ENCODE assay signal across 1 cellular context in genomic region chr2:189613077-189613636, GRCh38.
A peak's percentile ranks its signal among the peaks of the same experiment; 100 is the strongest.
TF ChIP-seq lines count a peak whose summit lies in the region.

No MANE protein-coding gene starts in this region.

TF ChIP-seq in K562, 482 proteins besides CTCF, POLR2A, EP300 and RAD21 (continues in another document):
- TF ChIP-seq ZNF780A (CRISPR knock-in tag; IDR thresholded peaks at IDR 0.05) = no peak
- no peak for TF ChIP-seq KAT8 (IDR thresholded peaks at IDR 0.05; ENCODE audit: low read depth)
- TF ChIP-seq ZBTB9 (CRISPR knock-in tag; IDR thresholded peaks at IDR 0.05) = no peak
- TF ChIP-seq POLR2H (tag; IDR thresholded peaks at IDR 0.05; ENCODE audit: low read depth) = peak; percentile 55; the same call in 1 of the 2 replicates
- TF ChIP-seq ZNF512 (tag; IDR thresholded peaks at IDR 0.05) = peak; percentile 56
- TF ChIP-seq SMARCE1 (IDR thresholded peaks at IDR 0.05) = peak; percentile 82
- no peak for TF ChIP-seq ZNF408 (CRISPR knock-in tag; IDR thresholded peaks at IDR 0.05; ENCODE audit: low read depth)
- TF ChIP-seq BRD4 (IDR thresholded peaks at IDR 0.05) = no peak
- peak; percentile 60 for TF ChIP-seq CBFA2T2 (conservative IDR thresholded peaks at IDR 0.05)
- TF ChIP-seq NR1H2 (CRISPR knock-in tag; IDR thresholded peaks at IDR 0.05) = no peak
- no peak for TF ChIP-seq PTBP1 (IDR thresholded peaks at IDR 0.05; ENCODE audit: low read depth, low read length)
- peak; percentile 74 for TF ChIP-seq BRD9 (IDR thresholded peaks at IDR 0.05; ENCODE audit: low read depth, partially characterized antibody)
- no peak for TF ChIP-seq EZH2 (IDR thresholded peaks at IDR 0.05; ENCODE audit: borderline replicate concordance, low read depth, low read length)
- no peak for TF ChIP-seq E2F6 (IDR thresholded peaks at IDR 0.05; ENCODE audit: borderline replicate concordance in 1 of 2, extremely low read depth in 1 of 2, insufficient read depth in 1 of 2, insufficient read length in 1 of 2, low read depth in 1 of 2, low read length in 1 of 2, poor library complexity in 1 of 2, severe bottlenecking in 1 of 2)
- TF ChIP-seq ZNF583 (CRISPR knock-in tag; IDR thresholded peaks at IDR 0.05) = no peak
- no peak for TF ChIP-seq KDM5B (IDR thresholded peaks at IDR 0.05; ENCODE audit: insufficient replicate concordance, low read depth, low read length)
- TF ChIP-seq TAL1 (IDR thresholded peaks at IDR 0.05) = peak; percentile 72
- TF ChIP-seq ZNF592 (IDR thresholded peaks at IDR 0.05) = no peak
- TF ChIP-seq JUND (IDR thresholded peaks at IDR 0.05; ENCODE audit: borderline replicate concordance, low read depth, low read length) = peak; percentile 77
- TF ChIP-seq JUND (tag; IDR thresholded peaks at IDR 0.05; ENCODE audit: borderline replicate concordance, low read depth, low read length) = peak; percentile 46; the same call in 1 of the 3 replicates
- peak; percentile 58 for TF ChIP-seq SOX6 (IDR thresholded peaks at IDR 0.05)
- TF ChIP-seq VEZF1 (CRISPR knock-in tag; IDR thresholded peaks at IDR 0.05) = no peak
- TF ChIP-seq STAT5A (IDR thresholded peaks at IDR 0.05; ENCODE audit: borderline replicate concordance, low read length) = peak; percentile 54; the same call in 1 of the 2 replicates
- TF ChIP-seq MITF (IDR thresholded peaks at IDR 0.05) = no peak
- no peak for TF ChIP-seq ADNP (tag; IDR thresholded peaks at IDR 0.05)
- TF ChIP-seq SUPT5H (IDR thresholded peaks at IDR 0.05) = peak; percentile 53; the same call in 1 of the 2 replicates
- TF ChIP-seq SFPQ (IDR thresholded peaks at IDR 0.05; ENCODE audit: low read depth, low read length) = no peak
- TF ChIP-seq SMARCA4 (IDR thresholded peaks at IDR 0.05) = peak; percentile 88
- TF ChIP-seq CC2D1A (IDR thresholded peaks at IDR 0.05) = 0 out of 2 replicates have a peak, but pooled peaks have one; percentile 9
- TF ChIP-seq RBM39 (optimal IDR thresholded peaks at IDR 0.05; ENCODE audit: low read depth, low read length) = no peak
- no peak for TF ChIP-seq MBD2 (IDR thresholded peaks at IDR 0.05; ENCODE audit: borderline replicate concordance, low read depth)
- no peak for TF ChIP-seq ATF1 (CRISPR knock-in tag; IDR thresholded peaks at IDR 0.05)
- peak; percentile 87 for TF ChIP-seq ATF1 (tag; IDR thresholded peaks at IDR 0.05)
- TF ChIP-seq HEY1 (CRISPR knock-in tag; IDR thresholded peaks at IDR 0.05; ENCODE audit: borderline replicate concordance) = no peak
- peak; percentile 85 for TF ChIP-seq ZNF316 (IDR thresholded peaks at IDR 0.05)
- peak; percentile 59 for TF ChIP-seq TBP (optimal IDR thresholded peaks at IDR 0.05; ENCODE audit: low read depth, low read length)
- TF ChIP-seq ARNT (IDR thresholded peaks at IDR 0.05) = 0 out of 4 replicates have a peak, but pooled peaks of 1 of the 2 experiments have one; percentile 29
- TF ChIP-seq ESRRA (IDR thresholded peaks at IDR 0.05; ENCODE audit: borderline replicate concordance, low read depth) = 0 out of 2 replicates have a peak, but pooled peaks have one; percentile 35
- TF ChIP-seq FOSL1 (tag; conservative IDR thresholded peaks at IDR 0.05) = peak; percentile 72
- TF ChIP-seq REST (CRISPR knock-in tag; IDR thresholded peaks at IDR 0.05; ENCODE audit: low read depth) = no peak
- TF ChIP-seq ZNF561 (CRISPR knock-in tag; conservative IDR thresholded peaks at IDR 0.05) = no peak
- no peak for TF ChIP-seq MXD1 (CRISPR knock-in tag; IDR thresholded peaks at IDR 0.05; ENCODE audit: borderline replicate concordance, poor library complexity, severe bottlenecking)
- no peak for TF ChIP-seq ATF4 (CRISPR knock-in tag; IDR thresholded peaks at IDR 0.05)
- TF ChIP-seq FOXM1 (IDR thresholded peaks at IDR 0.05; ENCODE audit: low read depth) = peak; percentile 79
- TF ChIP-seq FOXM1 (CRISPR knock-in tag; IDR thresholded peaks at IDR 0.05; ENCODE audit: low read depth) = no peak
- TF ChIP-seq HMBOX1 (IDR thresholded peaks at IDR 0.05) = peak; percentile 82
